In genomic region chr14:91417983-91418386, GRCh38 we compare ENCODE assay signal across 1 cellular context.
TF ChIP-seq lines count a peak whose summit lies in the region.

No MANE protein-coding gene starts in this region.

TF ChIP-seq in IMR-90, 13 proteins besides CTCF, POLR2A, EP300 and RAD21 (continued from another document):
- TF ChIP-seq, protein P1, sequence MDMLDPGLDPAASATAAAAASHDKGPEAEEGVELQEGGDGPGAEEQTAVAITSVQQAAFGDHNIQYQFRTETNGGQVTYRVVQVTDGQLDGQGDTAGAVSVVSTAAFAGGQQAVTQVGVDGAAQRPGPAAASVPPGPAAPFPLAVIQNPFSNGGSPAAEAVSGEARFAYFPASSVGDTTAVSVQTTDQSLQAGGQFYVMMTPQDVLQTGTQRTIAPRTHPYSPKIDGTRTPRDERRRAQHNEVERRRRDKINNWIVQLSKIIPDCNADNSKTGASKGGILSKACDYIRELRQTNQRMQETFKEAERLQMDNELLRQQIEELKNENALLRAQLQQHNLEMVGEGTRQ (IDR thresholded peaks at IDR 0.05; ENCODE audit: low read depth, low read length): peak; percentile 55; the same call in 1 of the 2 replicates
- TF ChIP-seq RFX5 (IDR thresholded peaks at IDR 0.05; ENCODE audit: low read depth, low read length) (no peak), SMC3 (IDR thresholded peaks at IDR 0.05; ENCODE audit: low read depth, low read length) (no peak), MAZ (IDR thresholded peaks at IDR 0.05; ENCODE audit: borderline replicate concordance, low read depth, low read length) (no peak), RCOR1 (IDR thresholded peaks at IDR 0.05; ENCODE audit: insufficient replicate concordance, low read length) (no peak), MXI1 (IDR thresholded peaks at IDR 0.05; ENCODE audit: borderline replicate concordance, low read depth, low read length) (no peak), FOS (IDR thresholded peaks at IDR 0.05; ENCODE audit: low read depth, low read length) (no peak)
